8 cellular contexts compared by ENCODE assay signal in the genomic region with DNA sequence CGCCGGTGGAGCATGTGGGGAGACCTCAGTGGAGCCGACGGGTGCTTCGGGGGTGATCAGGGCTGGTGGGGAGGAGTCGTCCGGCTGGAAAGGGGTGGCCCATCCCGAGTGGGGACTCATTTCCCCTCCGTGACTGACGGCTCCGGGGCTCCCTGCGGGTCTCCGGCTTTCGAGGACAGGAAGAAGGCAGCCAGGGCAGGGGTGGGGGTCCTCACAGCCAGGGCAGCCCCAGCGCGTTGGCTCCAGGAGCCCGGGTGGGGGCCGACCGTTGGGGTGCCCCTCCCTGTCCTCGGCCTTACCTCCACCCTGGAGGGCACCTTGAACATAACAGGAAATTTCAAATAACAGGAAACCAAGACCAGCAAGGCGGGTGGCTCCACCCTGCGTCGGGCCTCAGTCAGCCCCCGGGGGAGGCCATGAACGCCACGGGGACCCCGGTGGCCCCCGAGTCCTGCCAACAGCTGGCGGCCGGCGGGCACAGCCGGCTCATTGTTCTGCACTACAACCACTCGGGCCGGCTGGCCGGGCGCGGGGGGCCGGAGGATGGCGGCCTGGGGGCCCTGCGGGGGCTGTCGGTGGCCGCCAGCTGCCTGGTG. TPM values are rescaled to one million over a fixed set of nuclear protein-coding genes. Genes with fewer than 3 reads are reported as not detected.
A peak's percentile ranks its signal among the peaks of the same experiment; 100 is the strongest.
DNase-seq lines count a peak whose midpoint lies in the region; TF ChIP-seq lines count a peak whose summit lies in the region.

S1PR4 (plus strand) TSS at position 393 of the 596 bp plus-strand sequence; CDS start at position 417, 24 bp downstream.

- H3K27ac ChIP-seq in OCI-LY7 (ENCODE audit: low read depth, low read length, poor library complexity, severe bottlenecking) = peak within 1 kb of the TSS; percentile 97
- no peak within 1 kb of the TSS for H3K27ac ChIP-seq in osteoblast (ENCODE audit: low read depth, low read length)

- H4K20me1 ChIP-seq in OCI-LY7 (ENCODE audit: insufficient read depth, low read length) (no peaks in the 10 kb centered on the region), osteoblast (ENCODE audit: insufficient read depth, low read length) (no peaks in the 10 kb centered on the region)

- H3K27me3 ChIP-seq in osteoblast (ENCODE audit: insufficient read depth, low read length) = no peaks in the 10 kb centered on the region

- peak within 1 kb of the TSS; percentile 68 for H2AFZ ChIP-seq in OCI-LY7 (ENCODE audit: low read length)
- H2AFZ ChIP-seq in osteoblast (ENCODE audit: low read length) = no peak within 1 kb of the TSS

- DNase-seq in OCI-LY7 (ENCODE audit: low spot score) (peak; percentile 83), osteoblast (ENCODE audit: insufficient read length, low spot score, missing footprints) (peak; percentile 78), putamen (ENCODE audit: low spot score) (no peak), DMS114 treated with DMSO at 0.1 percent for 48 hours (lab: John Stamatoyannopoulos, UW; ENCODE audit: unreplicated experiment) (no peak), NCI-H2171 treated with DMSO at 0.1 percent for 48 hours (lab: John Stamatoyannopoulos, UW) (no peak), kidney tubule cell (ENCODE audit: low spot score) (no peak)
- peak; percentile 66 for DNase-seq in activated naive CD4-positive, alpha-beta T cell treated with Interleukin-2 at 50 U/mL for 16 hours

- H3K9me3 ChIP-seq in OCI-LY7 (ENCODE audit: low read length) (no peaks in the 10 kb centered on the region), osteoblast (ENCODE audit: low read depth, low read length) (no peaks in the 10 kb centered on the region)

- intact Hi-C loops in OCI-LY7 (cut with micrococcal nuclease; ENCODE audit: unreplicated experiment) = no loop called here

- peak; percentile 79 for TF ChIP-seq POLR2A in GM18526 (IDR thresholded peaks at IDR 0.05; ENCODE audit: extremely low read depth, insufficient read length)

- H3K79me2 ChIP-seq in OCI-LY7 (ENCODE audit: insufficient read depth, low read depth, low read length) = no peaks in the 10 kb centered on the region
- H3K79me2 ChIP-seq in osteoblast (ENCODE audit: insufficient read depth, low read length) = no peaks in the 10 kb centered on the region

- H3K4me3 ChIP-seq in OCI-LY7 (ENCODE audit: low read depth, low read length, poor library complexity, severe bottlenecking) = peak within 1 kb of the TSS; percentile 71
- H3K4me3 ChIP-seq in osteoblast (ENCODE audit: insufficient read depth, low read length) = no peak within 1 kb of the TSS

- POLR2A ChIA-PET in OCI-LY7 (lab: Charles Lee) = no interaction called here

- H3K9me2 ChIP-seq in OCI-LY7 (ENCODE audit: insufficient read depth, low read length) = no peaks in the 10 kb centered on the region

- H3K36me3 ChIP-seq in OCI-LY7 (ENCODE audit: insufficient read depth, low read length) = no peaks in the 10 kb centered on the region
- no peaks in the 10 kb centered on the region for H3K36me3 ChIP-seq in osteoblast (ENCODE audit: insufficient read depth, low read length)

- H3K4me1 ChIP-seq in OCI-LY7 (ENCODE audit: insufficient read depth, low read length, poor library complexity, severe bottlenecking) = peaks cover 63% of the 10 kb centered on the region
- H3K4me1 ChIP-seq in osteoblast (ENCODE audit: insufficient read depth, low read length) = no peaks in the 10 kb centered on the region

- no TSS peak for BruUV-seq in OCI-LY7 (replicated peaks; lab: Mats Ljungman, UMichigan)

- H3K4me2 ChIP-seq in OCI-LY7 (ENCODE audit: low read length) = peak within 1 kb of the TSS; percentile 94
- H3K4me2 ChIP-seq in osteoblast (ENCODE audit: insufficient read depth, low read length) = no peak within 1 kb of the TSS

- peak; percentile 47 for TF ChIP-seq CTCF in OCI-LY7 (conservative IDR thresholded peaks at IDR 0.05; ENCODE audit: low read length)
- no peak for TF ChIP-seq CTCF in osteoblast (IDR thresholded peaks at IDR 0.05; ENCODE audit: extremely low read depth, low read depth, low read length)

- CTCF ChIA-PET in OCI-LY7 (lab: Charles Lee; ENCODE audit: unreplicated experiment) = no interaction called here

RNA-seq across cellular contexts. Expression of gene S1PR4, which starts in this region (rescaled TPM):
- 25.9 and 34.1 TPM in 2 replicates for total RNA-seq in OCI-LY7 (2014; rRNA removed; shearing (Covaris generic))
- total RNA-seq in OCI-LY7 (2022) (25.8 and 26.5 TPM in 2 replicates), osteoblast (not detected in 2 replicates)

Comparison
In these comparisons a context has a peak if more than half of its experiments do, and no peak if none do; other contexts are left out.
1. RNA of gene S1PR4 (total RNA-seq): 25.8 to 34.1 TPM in OCI-LY7; not detected in osteoblast; every median in the first group is over 10 times any median in the second.
2. Peak in DNase-seq in osteoblast; RNA of the gene not detected or under 1 TPM.
3. DNase-seq: peak in OCI-LY7 (single experiment) and activated naive CD4-positive, alpha-beta T cell treated with Interleukin-2 at 50 U/mL for 16 hours (single experiment); none in putamen (single experiment), DMS114 treated with DMSO at 0.1 percent for 48 hours (single experiment), NCI-H2171 treated with DMSO at 0.1 percent for 48 hours (single experiment) and kidney tubule cell (single experiment).